ENCODE assay signal across 1 cellular context in the genomic region with DNA sequence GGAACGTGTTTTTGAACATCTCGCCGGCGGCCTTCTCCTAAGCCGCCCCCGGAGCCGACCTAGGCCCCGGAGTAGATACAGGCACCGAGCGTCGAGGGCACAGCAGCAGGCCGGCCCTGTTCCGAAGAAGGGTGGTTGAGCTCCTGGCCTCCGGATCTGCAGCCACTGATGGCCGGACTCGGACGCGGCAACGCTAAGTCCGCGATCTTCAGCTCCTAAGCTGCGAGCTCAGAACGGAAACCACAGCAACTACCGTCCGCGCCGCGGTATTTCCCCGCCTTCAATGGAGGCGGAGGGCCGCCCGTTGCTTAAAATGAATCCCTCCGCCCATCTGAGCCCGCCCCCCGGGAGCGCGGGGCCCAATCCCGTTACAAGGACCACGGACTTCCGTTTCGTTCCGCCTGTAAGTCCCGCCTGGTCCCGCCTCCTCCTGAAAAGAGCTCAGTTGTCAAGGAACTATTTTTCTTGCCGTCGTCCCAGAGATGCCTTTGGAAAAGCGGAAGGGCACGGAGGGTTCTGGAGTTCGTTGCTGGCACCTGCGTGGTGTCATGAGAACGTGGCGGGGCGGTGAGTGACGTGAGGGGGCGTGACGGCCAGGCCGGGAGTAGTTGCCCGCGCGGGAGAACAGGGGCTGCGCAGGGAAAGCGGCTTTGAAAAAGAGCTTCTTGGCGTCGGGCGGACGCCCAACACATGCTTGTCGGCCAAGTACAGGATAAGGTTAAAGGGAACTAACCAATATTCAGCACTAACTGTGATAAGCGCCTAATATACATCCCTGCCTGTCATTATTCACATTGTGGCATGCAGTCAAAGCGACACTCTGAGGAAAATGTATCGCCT.
TF ChIP-seq lines count a peak whose summit lies in the region.

TSS of gene CFAP20 (minus strand) at position 285 of the 840 bp plus-strand sequence. CDS start at position 19, 266 bp downstream.

TF ChIP-seq in GM12878, 131 proteins besides CTCF, POLR2A, EP300 and RAD21 (continued from another document and continues in another):
- peak; percentile 65 for TF ChIP-seq MYC (IDR thresholded peaks at IDR 0.05; ENCODE audit: insufficient read depth, insufficient read length, insufficient replicate concordance, low read length, severe bottlenecking)
- no peak for TF ChIP-seq FOS (IDR thresholded peaks at IDR 0.05; ENCODE audit: borderline replicate concordance, extremely low read depth, insufficient read length)
- TF ChIP-seq, protein P1, sequence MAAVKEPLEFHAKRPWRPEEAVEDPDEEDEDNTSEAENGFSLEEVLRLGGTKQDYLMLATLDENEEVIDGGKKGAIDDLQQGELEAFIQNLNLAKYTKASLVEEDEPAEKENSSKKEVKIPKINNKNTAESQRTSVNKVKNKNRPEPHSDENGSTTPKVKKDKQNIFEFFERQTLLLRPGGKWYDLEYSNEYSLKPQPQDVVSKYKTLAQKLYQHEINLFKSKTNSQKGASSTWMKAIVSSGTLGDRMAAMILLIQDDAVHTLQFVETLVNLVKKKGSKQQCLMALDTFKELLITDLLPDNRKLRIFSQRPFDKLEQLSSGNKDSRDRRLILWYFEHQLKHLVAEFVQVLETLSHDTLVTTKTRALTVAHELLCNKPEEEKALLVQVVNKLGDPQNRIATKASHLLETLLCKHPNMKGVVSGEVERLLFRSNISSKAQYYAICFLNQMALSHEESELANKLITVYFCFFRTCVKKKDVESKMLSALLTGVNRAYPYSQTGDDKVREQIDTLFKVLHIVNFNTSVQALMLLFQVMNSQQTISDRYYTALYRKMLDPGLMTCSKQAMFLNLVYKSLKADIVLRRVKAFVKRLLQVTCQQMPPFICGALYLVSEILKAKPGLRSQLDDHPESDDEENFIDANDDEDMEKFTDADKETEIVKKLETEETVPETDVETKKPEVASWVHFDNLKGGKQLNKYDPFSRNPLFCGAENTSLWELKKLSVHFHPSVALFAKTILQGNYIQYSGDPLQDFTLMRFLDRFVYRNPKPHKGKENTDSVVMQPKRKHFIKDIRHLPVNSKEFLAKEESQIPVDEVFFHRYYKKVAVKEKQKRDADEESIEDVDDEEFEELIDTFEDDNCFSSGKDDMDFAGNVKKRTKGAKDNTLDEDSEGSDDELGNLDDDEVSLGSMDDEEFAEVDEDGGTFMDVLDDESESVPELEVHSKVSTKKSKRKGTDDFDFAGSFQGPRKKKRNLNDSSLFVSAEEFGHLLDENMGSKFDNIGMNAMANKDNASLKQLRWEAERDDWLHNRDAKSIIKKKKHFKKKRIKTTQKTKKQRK (IDR thresholded peaks at IDR 0.05; ENCODE audit: low read depth, low read length): peak; percentile 63; the same call in 1 of the 2 replicates
- no peak for TF ChIP-seq SRF (IDR thresholded peaks at IDR 0.05; ENCODE audit: low read depth in 2 of 2, low read length in 2 of 2)
- no peak for TF ChIP-seq NFXL1 (IDR thresholded peaks at IDR 0.05; ENCODE audit: borderline replicate concordance)
- TF ChIP-seq, protein P2, sequence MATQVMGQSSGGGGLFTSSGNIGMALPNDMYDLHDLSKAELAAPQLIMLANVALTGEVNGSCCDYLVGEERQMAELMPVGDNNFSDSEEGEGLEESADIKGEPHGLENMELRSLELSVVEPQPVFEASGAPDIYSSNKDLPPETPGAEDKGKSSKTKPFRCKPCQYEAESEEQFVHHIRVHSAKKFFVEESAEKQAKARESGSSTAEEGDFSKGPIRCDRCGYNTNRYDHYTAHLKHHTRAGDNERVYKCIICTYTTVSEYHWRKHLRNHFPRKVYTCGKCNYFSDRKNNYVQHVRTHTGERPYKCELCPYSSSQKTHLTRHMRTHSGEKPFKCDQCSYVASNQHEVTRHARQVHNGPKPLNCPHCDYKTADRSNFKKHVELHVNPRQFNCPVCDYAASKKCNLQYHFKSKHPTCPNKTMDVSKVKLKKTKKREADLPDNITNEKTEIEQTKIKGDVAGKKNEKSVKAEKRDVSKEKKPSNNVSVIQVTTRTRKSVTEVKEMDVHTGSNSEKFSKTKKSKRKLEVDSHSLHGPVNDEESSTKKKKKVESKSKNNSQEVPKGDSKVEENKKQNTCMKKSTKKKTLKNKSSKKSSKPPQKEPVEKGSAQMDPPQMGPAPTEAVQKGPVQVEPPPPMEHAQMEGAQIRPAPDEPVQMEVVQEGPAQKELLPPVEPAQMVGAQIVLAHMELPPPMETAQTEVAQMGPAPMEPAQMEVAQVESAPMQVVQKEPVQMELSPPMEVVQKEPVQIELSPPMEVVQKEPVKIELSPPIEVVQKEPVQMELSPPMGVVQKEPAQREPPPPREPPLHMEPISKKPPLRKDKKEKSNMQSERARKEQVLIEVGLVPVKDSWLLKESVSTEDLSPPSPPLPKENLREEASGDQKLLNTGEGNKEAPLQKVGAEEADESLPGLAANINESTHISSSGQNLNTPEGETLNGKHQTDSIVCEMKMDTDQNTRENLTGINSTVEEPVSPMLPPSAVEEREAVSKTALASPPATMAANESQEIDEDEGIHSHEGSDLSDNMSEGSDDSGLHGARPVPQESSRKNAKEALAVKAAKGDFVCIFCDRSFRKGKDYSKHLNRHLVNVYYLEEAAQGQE (IDR thresholded peaks at IDR 0.05; ENCODE audit: low read depth, low read length): no peak
- TF ChIP-seq, protein P3, sequence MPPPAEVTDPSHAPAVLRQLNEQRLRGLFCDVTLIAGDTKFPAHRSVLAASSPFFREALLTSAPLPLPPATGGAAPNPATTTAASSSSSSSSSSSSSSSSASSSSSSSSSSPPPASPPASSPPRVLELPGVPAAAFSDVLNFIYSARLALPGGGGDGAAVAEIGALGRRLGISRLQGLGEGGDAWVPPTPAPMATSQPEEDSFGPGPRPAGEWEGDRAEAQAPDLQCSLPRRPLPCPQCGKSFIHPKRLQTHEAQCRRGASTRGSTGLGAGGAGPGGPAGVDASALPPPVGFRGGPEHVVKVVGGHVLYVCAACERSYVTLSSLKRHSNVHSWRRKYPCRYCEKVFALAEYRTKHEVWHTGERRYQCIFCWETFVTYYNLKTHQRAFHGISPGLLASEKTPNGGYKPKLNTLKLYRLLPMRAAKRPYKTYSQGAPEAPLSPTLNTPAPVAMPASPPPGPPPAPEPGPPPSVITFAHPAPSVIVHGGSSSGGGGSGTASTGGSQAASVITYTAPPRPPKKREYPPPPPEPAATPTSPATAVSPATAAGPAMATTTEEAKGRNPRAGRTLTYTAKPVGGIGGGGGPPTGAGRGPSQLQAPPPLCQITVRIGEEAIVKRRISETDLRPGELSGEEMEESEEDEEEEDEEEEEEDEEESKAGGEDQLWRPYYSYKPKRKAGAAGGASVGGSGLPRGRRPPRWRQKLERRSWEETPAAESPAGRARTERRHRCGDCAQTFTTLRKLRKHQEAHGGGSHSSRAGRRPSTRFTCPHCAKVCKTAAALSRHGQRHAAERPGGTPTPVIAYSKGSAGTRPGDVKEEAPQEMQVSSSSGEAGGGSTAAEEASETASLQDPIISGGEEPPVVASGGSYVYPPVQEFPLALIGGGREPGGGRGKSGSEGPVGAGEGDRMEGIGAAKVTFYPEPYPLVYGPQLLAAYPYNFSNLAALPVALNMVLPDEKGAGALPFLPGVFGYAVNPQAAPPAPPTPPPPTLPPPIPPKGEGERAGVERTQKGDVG (CRISPR knock-in tag; IDR thresholded peaks at IDR 0.05): no peak
- TF ChIP-seq SIX5 (IDR thresholded peaks at IDR 0.05; ENCODE audit: low read depth, low read length, severe bottlenecking): no peak
- no peak; the same call in 1 of the 2 replicates for TF ChIP-seq SIN3A (IDR thresholded peaks at IDR 0.05; ENCODE audit: low read depth, low read length)
- peak; percentile 75; the same call in 1 of the 2 replicates for TF ChIP-seq PML (IDR thresholded peaks at IDR 0.05; ENCODE audit: low read length)
- TF ChIP-seq BMI1 (IDR thresholded peaks at IDR 0.05; ENCODE audit: borderline replicate concordance): no peak
- peak; percentile 49 for TF ChIP-seq RELA (IDR thresholded peaks at IDR 0.05; ENCODE audit: borderline replicate concordance, partially characterized antibody)
- TF ChIP-seq SREBF1 (IDR thresholded peaks at IDR 0.05; ENCODE audit: low read length): no peak
- peak; percentile 76; the same call in 1 of the 2 replicates for TF ChIP-seq MLLT1 (IDR thresholded peaks at IDR 0.05)
- TF ChIP-seq RBBP5 (conservative IDR thresholded peaks at IDR 0.05): no peak
- TF ChIP-seq RUNX3 (IDR thresholded peaks at IDR 0.05; ENCODE audit: low read length): peak; percentile 95
- TF ChIP-seq PAX8 (IDR thresholded peaks at IDR 0.05): no peak
- TF ChIP-seq CEBPB (IDR thresholded peaks at IDR 0.05; ENCODE audit: borderline replicate concordance in 1 of 2, low read depth in 2 of 2, low read length in 2 of 2): no peak
- peak; percentile 58; the same call in 1 of the 2 replicates for TF ChIP-seq POLR2AphosphoS2 (IDR thresholded peaks at IDR 0.05; ENCODE audit: low read depth, low read length)
- TF ChIP-seq SMC3 (IDR thresholded peaks at IDR 0.05; ENCODE audit: borderline replicate concordance, low read length): no peak
- TF ChIP-seq NR2F1 (conservative IDR thresholded peaks at IDR 0.05): peak; percentile 53; the same call in 1 of the 2 replicates
- no peak; the same call in 1 of the 2 replicates for TF ChIP-seq JUNB (IDR thresholded peaks at IDR 0.05)
- no peak for TF ChIP-seq CHD1 (IDR thresholded peaks at IDR 0.05; ENCODE audit: low read depth, low read length)
- TF ChIP-seq SKIL (IDR thresholded peaks at IDR 0.05; ENCODE audit: low read depth, poor library complexity, severe bottlenecking): peak; percentile 70
- peak; percentile 90 for TF ChIP-seq ATF7 (IDR thresholded peaks at IDR 0.05; ENCODE audit: low read depth)
- TF ChIP-seq PAX5 (IDR thresholded peaks at IDR 0.05; ENCODE audit: borderline replicate concordance, low read depth, low read length): peak; percentile 4
- TF ChIP-seq MAX (IDR thresholded peaks at IDR 0.05; ENCODE audit: low read depth, low read length): no peak; the same call in 1 of the 2 replicates
- TF ChIP-seq, protein P4, sequence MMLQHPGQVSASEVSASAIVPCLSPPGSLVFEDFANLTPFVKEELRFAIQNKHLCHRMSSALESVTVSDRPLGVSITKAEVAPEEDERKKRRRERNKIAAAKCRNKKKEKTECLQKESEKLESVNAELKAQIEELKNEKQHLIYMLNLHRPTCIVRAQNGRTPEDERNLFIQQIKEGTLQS (IDR thresholded peaks at IDR 0.05; ENCODE audit: borderline replicate concordance, extremely low read depth, low read depth, low read length): no peak
- peak; percentile 61 for TF ChIP-seq BCL11A (IDR thresholded peaks at IDR 0.05; ENCODE audit: low read depth, low read length)
- TF ChIP-seq CBX5 (IDR thresholded peaks at IDR 0.05; ENCODE audit: low read depth): no peak; the same call in 1 of the 2 replicates
- no peak for TF ChIP-seq NR2C2 (IDR thresholded peaks at IDR 0.05; ENCODE audit: borderline replicate concordance, control insufficient read depth, insufficient read length, low read depth)
- TF ChIP-seq, protein P5, sequence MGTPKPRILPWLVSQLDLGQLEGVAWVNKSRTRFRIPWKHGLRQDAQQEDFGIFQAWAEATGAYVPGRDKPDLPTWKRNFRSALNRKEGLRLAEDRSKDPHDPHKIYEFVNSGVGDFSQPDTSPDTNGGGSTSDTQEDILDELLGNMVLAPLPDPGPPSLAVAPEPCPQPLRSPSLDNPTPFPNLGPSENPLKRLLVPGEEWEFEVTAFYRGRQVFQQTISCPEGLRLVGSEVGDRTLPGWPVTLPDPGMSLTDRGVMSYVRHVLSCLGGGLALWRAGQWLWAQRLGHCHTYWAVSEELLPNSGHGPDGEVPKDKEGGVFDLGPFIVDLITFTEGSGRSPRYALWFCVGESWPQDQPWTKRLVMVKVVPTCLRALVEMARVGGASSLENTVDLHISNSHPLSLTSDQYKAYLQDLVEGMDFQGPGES (IDR thresholded peaks at IDR 0.05): peak; percentile 69
- peak; percentile 54; the same call in 1 of the 2 replicates for TF ChIP-seq NFIC (IDR thresholded peaks at IDR 0.05; ENCODE audit: low read depth, low read length)
- no peak; the same call in 1 of the 2 replicates for TF ChIP-seq MTA2 (IDR thresholded peaks at IDR 0.05; ENCODE audit: low read depth)
- no peak; the same call in 1 of the 2 replicates for TF ChIP-seq STAT1 (conservative IDR thresholded peaks at IDR 0.05)
- TF ChIP-seq RAD51 (IDR thresholded peaks at IDR 0.05): no peak
- no peak for TF ChIP-seq ZNF24 (IDR thresholded peaks at IDR 0.05)
- peak; percentile 58 for TF ChIP-seq BCL3 (IDR thresholded peaks at IDR 0.05; ENCODE audit: borderline replicate concordance, insufficient read depth, low read depth, low read length, poor library complexity, severe bottlenecking)
- TF ChIP-seq IKZF1 (conservative IDR thresholded peaks at IDR 0.05): peak; percentile 98
- TF ChIP-seq MYB (IDR thresholded peaks at IDR 0.05; ENCODE audit: borderline replicate concordance, low read depth, low read length): 0 out of 2 replicates have a peak, but pooled peaks have one; percentile 37
- no peak for TF ChIP-seq SUZ12 (IDR thresholded peaks at IDR 0.05; ENCODE audit: unreplicated experiment)
